In genomic region chr11:58576792-58577440, GRCh38 we compare ENCODE assay signal across 8 cellular contexts. TPM values are rescaled to one million over a fixed set of nuclear protein-coding genes. Genes with fewer than 3 reads are reported as not detected.
DNase-seq lines count a peak whose midpoint lies in the region.

No MANE protein-coding gene starts in this region.

- DNase-seq in ELR (ENCODE audit: low read depth), result peak; percentile 69
- DNase-seq in activated T-helper 2 cell treated with anti-CD3 and anti-CD28 coated beads, Interferon-gamma antibody, Interleukin-2, Interleukin-4, amounts not matched to agents 10 μg/mL and 5 μg/mL and 100 μg/mL, durations not matched to agents 14 hours and 24 hours and 36 hours (ENCODE audit: low spot score), result no peak
- peak; percentile 10 for DNase-seq in hepatic stellate cell (ENCODE audit: low spot score)
- DNase-seq in GDM1 (lab: John Stamatoyannopoulos, UW), result no peak
- DNase-seq in NCI-H1436 (lab: John Stamatoyannopoulos, UW), result no peak
- DNase-seq in stimulated activated CD4-positive, alpha-beta T cell treated with anti-CD3 and anti-CD28 coated beads, Interleukin-4, amount 100 ng/mL, for 24 hours, result no peak

- H3K27ac Mint-ChIP-seq in IgD-negative memory B cell, result peak overlapping the region; percentile 99 to 100 (median 99)
- H3K27ac Mint-ChIP-seq in activated T-helper 2 cell treated with anti-CD3 and anti-CD28 coated beads, Interferon-gamma antibody, Interleukin-2, Interleukin-4, amounts not matched to agents 10 μg/mL and 5 μg/mL and 100 μg/mL, durations not matched to agents 14 hours and 24 hours and 36 hours, result peak overlapping the region; percentile 100

- no peaks in the 10 kb centered on the region for H3K36me3 ChIP-seq in skeletal muscle satellite cell (ENCODE audit: insufficient read depth, low read length)

- no peaks in the 10 kb centered on the region for H3K27me3 ChIP-seq in skeletal muscle satellite cell (ENCODE audit: control insufficient read depth, insufficient read depth, low read length)

- peaks cover 51% of the 10 kb centered on the region for H3K4me1 ChIP-seq in skeletal muscle satellite cell (ENCODE audit: control insufficient read depth, insufficient read depth, low read length)

- H3K9me3 ChIP-seq in skeletal muscle satellite cell (replicated peaks; ENCODE audit: low read length), result no peaks in the 10 kb centered on the region

- H3K4me3 ChIP-seq in skeletal muscle satellite cell (ENCODE audit: low read length), result peak overlapping the region; percentile 90

- peak overlapping the region; percentile 94 to 99 (median 98) for H3K4me3 Mint-ChIP-seq in IgD-negative memory B cell
- H3K4me3 Mint-ChIP-seq in activated T-helper 2 cell treated with anti-CD3 and anti-CD28 coated beads, Interferon-gamma antibody, Interleukin-2, Interleukin-4, amounts not matched to agents 10 μg/mL and 5 μg/mL and 100 μg/mL, durations not matched to agents 14 hours and 24 hours and 36 hours (ENCODE audit: low read depth), result peak overlapping the region; percentile 90

- H3K27me3 Mint-ChIP-seq in IgD-negative memory B cell, result no peaks in the 10 kb centered on the region
- no peaks in the 10 kb centered on the region for H3K27me3 Mint-ChIP-seq in activated T-helper 2 cell treated with anti-CD3 and anti-CD28 coated beads, Interferon-gamma antibody, Interleukin-2, Interleukin-4, amounts not matched to agents 10 μg/mL and 5 μg/mL and 100 μg/mL, durations not matched to agents 14 hours and 24 hours and 36 hours (ENCODE audit: low read depth)

- peaks cover 37 to 56% (median 51%) of the 10 kb centered on the region in 3 donors for H3K4me1 Mint-ChIP-seq in IgD-negative memory B cell
- peaks cover 44% of the 10 kb centered on the region for H3K4me1 Mint-ChIP-seq in activated T-helper 2 cell treated with anti-CD3 and anti-CD28 coated beads, Interferon-gamma antibody, Interleukin-2, Interleukin-4, amounts not matched to agents 10 μg/mL and 5 μg/mL and 100 μg/mL, durations not matched to agents 14 hours and 24 hours and 36 hours (ENCODE audit: low read depth)

- peaks cover 2% of the 10 kb centered on the region for H3K36me3 Mint-ChIP-seq in IgD-negative memory B cell
- H3K36me3 Mint-ChIP-seq in activated T-helper 2 cell treated with anti-CD3 and anti-CD28 coated beads, Interferon-gamma antibody, Interleukin-2, Interleukin-4, amounts not matched to agents 10 μg/mL and 5 μg/mL and 100 μg/mL, durations not matched to agents 14 hours and 24 hours and 36 hours (ENCODE audit: low read depth), result peaks cover 46% of the 10 kb centered on the region

- peak overlapping the region; percentile 97 for H3K9ac ChIP-seq in skeletal muscle satellite cell (ENCODE audit: low read depth, low read length)

- no peaks in the 10 kb centered on the region for H3K9me3 Mint-ChIP-seq in IgD-negative memory B cell
- H3K9me3 Mint-ChIP-seq in activated T-helper 2 cell treated with anti-CD3 and anti-CD28 coated beads, Interferon-gamma antibody, Interleukin-2, Interleukin-4, amounts not matched to agents 10 μg/mL and 5 μg/mL and 100 μg/mL, durations not matched to agents 14 hours and 24 hours and 36 hours, result no peaks in the 10 kb centered on the region

- intact Hi-C loops in activated T-helper 2 cell treated with anti-CD3 and anti-CD28 coated beads, Interferon-gamma antibody, Interleukin-2, Interleukin-4, amounts not matched to agents 10 μg/mL and 5 μg/mL and 100 μg/mL, durations not matched to agents 14 hours and 24 hours and 36 hours (cut with micrococcal nuclease), result loop anchor here (2.0 to 10.0 kb wide), 9 partner anchors 35 to 1042 kb away; partner anchors contain the start of genes SELENOH, SMTNL1, TIMM10 and UBE2L6

- H3K4me2 ChIP-seq in skeletal muscle satellite cell (ENCODE audit: low read length), result peak overlapping the region; percentile 90

RNA-seq across cellular contexts. Expression of gene LPXN, which starts 1.3 kb away (rescaled TPM):
- polyA plus RNA-seq in IgD-negative memory B cell, result 141 TPM
- 115 and 129 TPM in 2 replicates for total RNA-seq in activated T-helper 2 cell treated with anti-CD3 and anti-CD28 coated beads, Interferon-gamma antibody, Interleukin-2, Interleukin-4, amounts not matched to agents 10 μg/mL and 5 μg/mL and 100 μg/mL, durations not matched to agents 14 hours and 24 hours and 36 hours
- 31.9 and 44.1 TPM in 2 replicates for total RNA-seq in skeletal muscle satellite cell (2012; rRNA removed)

RNA-seq across cellular contexts. Expression of gene ZFP91, which starts 1.9 kb away (rescaled TPM):
- 6.3 TPM for polyA plus RNA-seq in IgD-negative memory B cell
- 57.7 and 59.3 TPM in 2 replicates for total RNA-seq in activated T-helper 2 cell treated with anti-CD3 and anti-CD28 coated beads, Interferon-gamma antibody, Interleukin-2, Interleukin-4, amounts not matched to agents 10 μg/mL and 5 μg/mL and 100 μg/mL, durations not matched to agents 14 hours and 24 hours and 36 hours
- total RNA-seq in skeletal muscle satellite cell (2012; rRNA removed), result 40.6 and 45.1 TPM in 2 replicates

RNA-seq across cellular contexts. Expression of gene CNTF, which starts 45.5 kb away (rescaled TPM):
- polyA plus RNA-seq in IgD-negative memory B cell, result 0.11 TPM
- total RNA-seq in activated T-helper 2 cell treated with anti-CD3 and anti-CD28 coated beads, Interferon-gamma antibody, Interleukin-2, Interleukin-4, amounts not matched to agents 10 μg/mL and 5 μg/mL and 100 μg/mL, durations not matched to agents 14 hours and 24 hours and 36 hours, result 3.4 and 4.0 TPM in 2 replicates
- 2.3 and 2.6 TPM in 2 replicates for total RNA-seq in skeletal muscle satellite cell (2012; rRNA removed)

Comparison
In these comparisons a context has a peak if more than half of its experiments do, and no peak if none do; other contexts are left out.
1. DNase-seq: peak in ELR (single experiment) and hepatic stellate cell (single experiment); none in activated T-helper 2 cell treated with anti-CD3 and anti-CD28 coated beads, Interferon-gamma antibody, Interleukin-2, Interleukin-4, amounts not matched to agents 10 μg/mL and 5 μg/mL and 100 μg/mL, durations not matched to agents 14 hours and 24 hours and 36 hours (single experiment), GDM1 (single experiment), NCI-H1436 (single experiment) and stimulated activated CD4-positive, alpha-beta T cell treated with anti-CD3 and anti-CD28 coated beads, Interleukin-4, amount 100 ng/mL, for 24 hours (single experiment).